1 cellular context compared by ENCODE assay signal in genomic region chr7:128103498-128104108, GRCh38.
TF ChIP-seq lines count a peak whose summit lies in the region.

No MANE protein-coding gene starts in this region.

TF ChIP-seq in HepG2, 621 proteins besides CTCF, POLR2A, EP300 and RAD21 (continued from another document and continues in another):
- TF ChIP-seq GZF1 (CRISPR knock-in tag; IDR thresholded peaks at IDR 0.05), result no peak
- no peak for TF ChIP-seq ZNF660 (CRISPR knock-in tag; IDR thresholded peaks at IDR 0.05; ENCODE audit: borderline replicate concordance, low read depth)
- TF ChIP-seq GLMP (CRISPR knock-in tag; IDR thresholded peaks at IDR 0.05; ENCODE audit: borderline replicate concordance), result no peak
- no peak for TF ChIP-seq ATF5 (CRISPR knock-in tag; IDR thresholded peaks at IDR 0.05; ENCODE audit: low read depth)
- peak; percentile 26; the same call in 1 of the 2 replicates for TF ChIP-seq TCF7 (IDR thresholded peaks at IDR 0.05; ENCODE audit: low read depth)
- TF ChIP-seq AHDC1 (CRISPR knock-in tag; IDR thresholded peaks at IDR 0.05; ENCODE audit: borderline replicate concordance), result no peak; the same call in 1 of the 2 replicates
- no peak for TF ChIP-seq ATF1 (CRISPR knock-in tag; IDR thresholded peaks at IDR 0.05)
- TF ChIP-seq MAFG (CRISPR knock-in tag; IDR thresholded peaks at IDR 0.05), result no peak
- 0 out of 2 replicates have a peak, but pooled peaks have one; percentile 16 for TF ChIP-seq ZNF143 (CRISPR knock-in tag; IDR thresholded peaks at IDR 0.05)
- TF ChIP-seq GTF2F1 (IDR thresholded peaks at IDR 0.05; ENCODE audit: low read length), result no peak
- TF ChIP-seq HES4 (CRISPR knock-in tag; IDR thresholded peaks at IDR 0.05; ENCODE audit: borderline replicate concordance), result no peak
- TF ChIP-seq PHF8 (CRISPR knock-in tag; IDR thresholded peaks at IDR 0.05), result peak; percentile 25; the same call in 1 of the 2 replicates
- no peak for TF ChIP-seq NR1H2 (CRISPR knock-in tag; IDR thresholded peaks at IDR 0.05; ENCODE audit: borderline replicate concordance, low read depth)
- TF ChIP-seq KAT8 (CRISPR knock-in tag; IDR thresholded peaks at IDR 0.05), result peak; percentile 63
- TF ChIP-seq TBX3 (IDR thresholded peaks at IDR 0.05; ENCODE audit: borderline replicate concordance), result no peak; the same call in 1 of the 2 replicates
- TF ChIP-seq ETS1 (CRISPR knock-in tag; IDR thresholded peaks at IDR 0.05), result no peak
- TF ChIP-seq PRDM10 (CRISPR knock-in tag; IDR thresholded peaks at IDR 0.05; ENCODE audit: low read depth), result peak; percentile 34; the same call in 1 of the 2 replicates
- peak; percentile 34; the same call in 1 of the 2 replicates for TF ChIP-seq CSRNP1 (CRISPR knock-in tag; IDR thresholded peaks at IDR 0.05)
- peak; percentile 42; the same call in 1 of the 2 replicates for TF ChIP-seq ZSCAN25 (CRISPR knock-in tag; IDR thresholded peaks at IDR 0.05)
- no peak for TF ChIP-seq ZNF10 (CRISPR knock-in tag; IDR thresholded peaks at IDR 0.05; ENCODE audit: borderline replicate concordance, low read depth)
- TF ChIP-seq MBD4 (IDR thresholded peaks at IDR 0.05; ENCODE audit: borderline replicate concordance, low read length), result no peak
- TF ChIP-seq SP1 (IDR thresholded peaks at IDR 0.05), result no peak
- TF ChIP-seq SP1 (CRISPR knock-in tag; IDR thresholded peaks at IDR 0.05), result peak; percentile 46; the same call in 1 of the 2 replicates
- TF ChIP-seq DRAP1 (CRISPR knock-in tag; IDR thresholded peaks at IDR 0.05), result no peak; the same call in 1 of the 2 replicates
- TF ChIP-seq HOXA5 (CRISPR knock-in tag; IDR thresholded peaks at IDR 0.05), result peak; percentile 25; the same call in 1 of the 2 replicates
- TF ChIP-seq PHF20 (CRISPR knock-in tag; IDR thresholded peaks at IDR 0.05), result peak; percentile 42; the same call in 1 of the 2 replicates
- no peak for TF ChIP-seq ATF7 (IDR thresholded peaks at IDR 0.05)
- peak; percentile 67; the same call in 1 of the 2 replicates for TF ChIP-seq ATF7 (CRISPR knock-in tag; IDR thresholded peaks at IDR 0.05)
- TF ChIP-seq ADNP (CRISPR knock-in tag; IDR thresholded peaks at IDR 0.05), result peak; percentile 70
- no peak; the same call in 1 of the 2 replicates for TF ChIP-seq ZIK1 (CRISPR knock-in tag; IDR thresholded peaks at IDR 0.05; ENCODE audit: borderline replicate concordance, low read depth)
- TF ChIP-seq MXD1 (CRISPR knock-in tag; IDR thresholded peaks at IDR 0.05), result peak; percentile 72
- no peak; the same call in 1 of the 2 replicates for TF ChIP-seq ZNF414 (CRISPR knock-in tag; IDR thresholded peaks at IDR 0.05)
- no peak for TF ChIP-seq ZNF777 (CRISPR knock-in tag; IDR thresholded peaks at IDR 0.05)
- TF ChIP-seq KMT2A (CRISPR knock-in tag; IDR thresholded peaks at IDR 0.05), result peak; percentile 40; the same call in 1 of the 2 replicates
- peak; percentile 70; the same call in 1 of the 2 replicates for TF ChIP-seq RFXAP (CRISPR knock-in tag; IDR thresholded peaks at IDR 0.05; ENCODE audit: borderline replicate concordance)
- TF ChIP-seq HNRNPH1 (optimal IDR thresholded peaks at IDR 0.05; ENCODE audit: low read depth, low read length), result no peak
- TF ChIP-seq DNMT3B (CRISPR knock-in tag; conservative IDR thresholded peaks at IDR 0.05), result no peak
- TF ChIP-seq ARID5B (CRISPR knock-in tag; IDR thresholded peaks at IDR 0.05), result peak; percentile 88
- no peak for TF ChIP-seq CEBPB (IDR thresholded peaks at IDR 0.05; ENCODE audit: borderline replicate concordance, low read depth, low read length)
